In the genomic region with DNA sequence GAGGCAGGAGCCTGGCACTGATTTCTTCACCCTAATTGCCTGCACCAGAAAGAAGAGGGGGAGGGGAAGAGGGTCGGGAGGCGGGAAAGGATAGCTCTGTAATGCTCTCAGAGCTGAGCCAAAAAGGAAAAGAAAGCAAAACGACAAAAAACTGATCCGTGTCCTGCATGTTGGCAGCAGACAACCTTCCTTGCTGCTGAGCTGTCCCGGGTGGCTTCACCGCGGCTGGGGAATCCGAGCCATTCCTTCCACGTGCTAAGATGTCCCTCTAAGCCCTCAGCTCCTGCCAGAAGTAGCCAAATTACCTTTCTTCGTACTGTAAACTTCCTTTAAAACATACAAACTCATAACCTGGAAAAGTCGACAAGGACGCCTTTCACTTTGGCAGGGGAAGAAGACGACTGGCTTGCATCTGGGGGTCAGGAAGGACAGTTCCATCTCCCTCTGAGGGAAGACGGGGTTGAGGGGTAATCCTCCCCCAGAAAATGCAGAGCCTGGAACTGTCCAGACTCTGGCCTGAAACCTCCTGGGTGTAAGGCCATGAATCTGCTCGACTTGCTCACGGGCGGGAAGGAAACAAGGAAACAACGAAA, we compare ENCODE assay signal across 10 cellular contexts. TPM values are rescaled to one million over a fixed set of nuclear protein-coding genes. Genes with fewer than 3 reads are reported as not detected.
A peak's percentile ranks its signal among the peaks of the same experiment; 100 is the strongest.
DNase-seq lines count a peak whose midpoint lies in the region; ATAC-seq and TF ChIP-seq lines count a peak whose summit lies in the region.
"Had no signal": no experiment of that assay in that cellular context is flagged by ENCODE, and none has a peak within 500 bp of the region (broad histone marks: within the 10 kb centered on the region; RNA-seq: fewer than 3 reads in every experiment).

No MANE protein-coding gene starts in this region.

- no peaks in the 10 kb centered on the region for H3K9me3 ChIP-seq in ES-I3 (ENCODE audit: control insufficient read depth, insufficient read depth, low read length)

- ATAC-seq in SK-N-SH treated with all-trans-retinoic acid at 6 μM for 48 hours (peak; percentile 36), HG02852 (IDR thresholded peaks at IDR 0.05; ENCODE audit: unreplicated experiment) (no peak)

- DNase-seq in fibroblast of peridontal ligament (ENCODE audit: extremely low read depth) (peak; percentile 46), retina (peak; percentile 81), UCSD-AML1 (lab: John Stamatoyannopoulos, UW; ENCODE audit: unreplicated experiment) (no peak), occipital lobe (lab: John Stamatoyannopoulos, UW) (no peak), iPS-NIHi7 (ENCODE audit: extremely low spot score) (no peak)
- DNase-seq: head of caudate nucleus, NCI-H510A had no signal

- no peaks in the 10 kb centered on the region for H3K36me3 ChIP-seq in ES-I3 (ENCODE audit: insufficient read depth, low read length)

- peak overlapping the region; percentile 17; the same call in 1 of the 2 replicates for H3K9ac ChIP-seq in ES-I3 (ENCODE audit: low read depth, low read length)

- H3K4me1 ChIP-seq in ES-I3 (ENCODE audit: insufficient read depth, low read length) = peaks cover 9% of the 10 kb centered on the region

TF ChIP-seq in SK-N-SH treated with all-trans-retinoic acid at 6 μM for 48 hours, 23 proteins besides CTCF, POLR2A, EP300 and RAD21:
- TF ChIP-seq ZFP30 (CRISPR knock-in tag; IDR thresholded peaks at IDR 0.05) = no peak
- no peak for TF ChIP-seq ISL1 (CRISPR knock-in tag; IDR thresholded peaks at IDR 0.05)
- TF ChIP-seq ZFP3 (CRISPR knock-in tag; IDR thresholded peaks at IDR 0.05) = no peak
- TF ChIP-seq, protein P1, sequence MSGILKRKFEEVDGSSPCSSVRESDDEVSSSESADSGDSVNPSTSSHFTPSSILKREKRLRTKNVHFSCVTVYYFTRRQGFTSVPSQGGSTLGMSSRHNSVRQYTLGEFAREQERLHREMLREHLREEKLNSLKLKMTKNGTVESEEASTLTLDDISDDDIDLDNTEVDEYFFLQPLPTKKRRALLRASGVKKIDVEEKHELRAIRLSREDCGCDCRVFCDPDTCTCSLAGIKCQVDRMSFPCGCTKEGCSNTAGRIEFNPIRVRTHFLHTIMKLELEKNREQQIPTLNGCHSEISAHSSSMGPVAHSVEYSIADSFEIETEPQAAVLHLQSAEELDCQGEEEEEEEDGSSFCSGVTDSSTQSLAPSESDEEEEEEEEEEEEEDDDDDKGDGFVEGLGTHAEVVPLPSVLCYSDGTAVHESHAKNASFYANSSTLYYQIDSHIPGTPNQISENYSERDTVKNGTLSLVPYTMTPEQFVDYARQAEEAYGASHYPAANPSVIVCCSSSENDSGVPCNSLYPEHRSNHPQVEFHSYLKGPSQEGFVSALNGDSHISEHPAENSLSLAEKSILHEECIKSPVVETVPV (CRISPR knock-in tag; IDR thresholded peaks at IDR 0.05) = no peak
- no peak for TF ChIP-seq ZNF565 (CRISPR knock-in tag; conservative IDR thresholded peaks at IDR 0.05; ENCODE audit: low read depth)
- no peak for TF ChIP-seq ARNTL (CRISPR knock-in tag; IDR thresholded peaks at IDR 0.05; ENCODE audit: borderline replicate concordance, low read depth)
- no peak for TF ChIP-seq ZNF70 (CRISPR knock-in tag; IDR thresholded peaks at IDR 0.05)
- TF ChIP-seq, protein P2, sequence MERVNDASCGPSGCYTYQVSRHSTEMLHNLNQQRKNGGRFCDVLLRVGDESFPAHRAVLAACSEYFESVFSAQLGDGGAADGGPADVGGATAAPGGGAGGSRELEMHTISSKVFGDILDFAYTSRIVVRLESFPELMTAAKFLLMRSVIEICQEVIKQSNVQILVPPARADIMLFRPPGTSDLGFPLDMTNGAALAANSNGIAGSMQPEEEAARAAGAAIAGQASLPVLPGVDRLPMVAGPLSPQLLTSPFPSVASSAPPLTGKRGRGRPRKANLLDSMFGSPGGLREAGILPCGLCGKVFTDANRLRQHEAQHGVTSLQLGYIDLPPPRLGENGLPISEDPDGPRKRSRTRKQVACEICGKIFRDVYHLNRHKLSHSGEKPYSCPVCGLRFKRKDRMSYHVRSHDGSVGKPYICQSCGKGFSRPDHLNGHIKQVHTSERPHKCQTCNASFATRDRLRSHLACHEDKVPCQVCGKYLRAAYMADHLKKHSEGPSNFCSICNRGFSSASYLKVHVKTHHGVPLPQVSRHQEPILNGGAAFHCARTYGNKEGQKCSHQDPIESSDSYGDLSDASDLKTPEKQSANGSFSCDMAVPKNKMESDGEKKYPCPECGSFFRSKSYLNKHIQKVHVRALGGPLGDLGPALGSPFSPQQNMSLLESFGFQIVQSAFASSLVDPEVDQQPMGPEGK (CRISPR knock-in tag; IDR thresholded peaks at IDR 0.05; ENCODE audit: borderline replicate concordance) = no peak
- TF ChIP-seq GLIS3 (CRISPR knock-in tag; IDR thresholded peaks at IDR 0.05) = no peak
- TF ChIP-seq TOX (CRISPR knock-in tag; IDR thresholded peaks at IDR 0.05; ENCODE audit: borderline replicate concordance) = no peak
- no peak for TF ChIP-seq SNAI2 (CRISPR knock-in tag; IDR thresholded peaks at IDR 0.05)
- TF ChIP-seq ESRRG (CRISPR knock-in tag; IDR thresholded peaks at IDR 0.05) = no peak
- TF ChIP-seq PPARA (CRISPR knock-in tag; IDR thresholded peaks at IDR 0.05; ENCODE audit: borderline replicate concordance) = no peak
- TF ChIP-seq OSR1 (CRISPR knock-in tag; IDR thresholded peaks at IDR 0.05) = no peak
- TF ChIP-seq, protein P3, sequence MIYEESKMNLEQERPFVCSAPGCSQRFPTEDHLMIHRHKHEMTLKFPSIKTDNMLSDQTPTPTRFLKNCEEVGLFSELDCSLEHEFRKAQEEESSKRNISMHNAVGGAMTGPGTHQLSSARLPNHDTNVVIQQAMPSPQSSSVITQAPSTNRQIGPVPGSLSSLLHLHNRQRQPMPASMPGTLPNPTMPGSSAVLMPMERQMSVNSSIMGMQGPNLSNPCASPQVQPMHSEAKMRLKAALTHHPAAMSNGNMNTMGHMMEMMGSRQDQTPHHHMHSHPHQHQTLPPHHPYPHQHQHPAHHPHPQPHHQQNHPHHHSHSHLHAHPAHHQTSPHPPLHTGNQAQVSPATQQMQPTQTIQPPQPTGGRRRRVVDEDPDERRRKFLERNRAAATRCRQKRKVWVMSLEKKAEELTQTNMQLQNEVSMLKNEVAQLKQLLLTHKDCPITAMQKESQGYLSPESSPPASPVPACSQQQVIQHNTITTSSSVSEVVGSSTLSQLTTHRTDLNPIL (CRISPR knock-in tag; IDR thresholded peaks at IDR 0.05; ENCODE audit: low read depth) = no peak
- TF ChIP-seq, protein P4, sequence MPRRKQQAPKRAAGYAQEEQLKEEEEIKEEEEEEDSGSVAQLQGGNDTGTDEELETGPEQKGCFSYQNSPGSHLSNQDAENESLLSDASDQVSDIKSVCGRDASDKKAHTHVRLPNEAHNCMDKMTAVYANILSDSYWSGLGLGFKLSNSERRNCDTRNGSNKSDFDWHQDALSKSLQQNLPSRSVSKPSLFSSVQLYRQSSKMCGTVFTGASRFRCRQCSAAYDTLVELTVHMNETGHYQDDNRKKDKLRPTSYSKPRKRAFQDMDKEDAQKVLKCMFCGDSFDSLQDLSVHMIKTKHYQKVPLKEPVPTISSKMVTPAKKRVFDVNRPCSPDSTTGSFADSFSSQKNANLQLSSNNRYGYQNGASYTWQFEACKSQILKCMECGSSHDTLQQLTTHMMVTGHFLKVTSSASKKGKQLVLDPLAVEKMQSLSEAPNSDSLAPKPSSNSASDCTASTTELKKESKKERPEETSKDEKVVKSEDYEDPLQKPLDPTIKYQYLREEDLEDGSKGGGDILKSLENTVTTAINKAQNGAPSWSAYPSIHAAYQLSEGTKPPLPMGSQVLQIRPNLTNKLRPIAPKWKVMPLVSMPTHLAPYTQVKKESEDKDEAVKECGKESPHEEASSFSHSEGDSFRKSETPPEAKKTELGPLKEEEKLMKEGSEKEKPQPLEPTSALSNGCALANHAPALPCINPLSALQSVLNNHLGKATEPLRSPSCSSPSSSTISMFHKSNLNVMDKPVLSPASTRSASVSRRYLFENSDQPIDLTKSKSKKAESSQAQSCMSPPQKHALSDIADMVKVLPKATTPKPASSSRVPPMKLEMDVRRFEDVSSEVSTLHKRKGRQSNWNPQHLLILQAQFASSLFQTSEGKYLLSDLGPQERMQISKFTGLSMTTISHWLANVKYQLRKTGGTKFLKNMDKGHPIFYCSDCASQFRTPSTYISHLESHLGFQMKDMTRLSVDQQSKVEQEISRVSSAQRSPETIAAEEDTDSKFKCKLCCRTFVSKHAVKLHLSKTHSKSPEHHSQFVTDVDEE (CRISPR knock-in tag; IDR thresholded peaks at IDR 0.05) = no peak
- no peak for TF ChIP-seq TCF4 (CRISPR knock-in tag; IDR thresholded peaks at IDR 0.05; ENCODE audit: borderline replicate concordance)

RNA-seq across cellular contexts. Expression of a gene that starts 7.6 kb away (rescaled TPM):
- 2.5 TPM for total RNA-seq in occipital lobe

Comparison
In these comparisons a context has a peak if more than half of its experiments do, and no peak if none do; other contexts are left out.
1. DNase-seq: peak in fibroblast of peridontal ligament (single experiment) and retina (single experiment); none in UCSD-AML1 (single experiment), occipital lobe (single experiment) and iPS-NIHi7 (single experiment).